In genomic region chr6:88965691-88966090, GRCh38 we compare ENCODE assay signal across 10 cellular contexts.
"Had no signal": no experiment of that assay in that cellular context is flagged by ENCODE, and none has a peak within 500 bp of the region (broad histone marks: within the 10 kb centered on the region; RNA-seq: fewer than 3 reads in every experiment).

No MANE protein-coding gene starts in this region.

- H3K27ac ChIP-seq: colonic mucosa, esophagus squamous epithelium had no signal

- H3K4me3 ChIP-seq: colonic mucosa, esophagus squamous epithelium had no signal

- ATAC-seq: activated naive CD4-positive, alpha-beta T cell treated with anti-CD3 and anti-CD28 coated beads, Interleukin-2, amount 50 U/mL, for 72 hours had no signal

- H3K4me1 ChIP-seq: colonic mucosa had no signal

- H3K9ac ChIP-seq: SK-N-SH had no signal

- H3K9me3 ChIP-seq: colonic mucosa, esophagus squamous epithelium had no signal

- H3K9me3 Mint-ChIP-seq: activated CD4-positive, alpha-beta T cell treated with anti-CD3 and anti-CD28 coated beads, Interleukin-2, amount 10 ng/mL, durations not matched to agents 24 days and 14 days; activated naive CD4-positive, alpha-beta T cell treated with anti-CD3 and anti-CD28 coated beads, Interleukin-2, amount 50 U/mL, for 72 hours had no signal

- H3K4me3 Mint-ChIP-seq: activated B cell treated with CpG ODN at 0.5 μM for 24 hours; activated CD4-positive, alpha-beta T cell treated with anti-CD3 and anti-CD28 coated beads, Interleukin-2, amount 10 ng/mL, durations not matched to agents 24 days and 14 days had no signal

- H3K27me3 ChIP-seq: colonic mucosa, esophagus squamous epithelium had no signal

- H3K4me2 ChIP-seq: SK-N-SH had no signal

- H3K27me3 Mint-ChIP-seq: activated B cell treated with CpG ODN at 0.5 μM for 24 hours had no signal

- DNase-seq: activated B cell treated with CpG ODN at 0.5 μM for 24 hours; activated CD4-positive, alpha-beta T cell treated with anti-CD3 and anti-CD28 coated beads, Interleukin-2, amount 10 ng/mL, durations not matched to agents 24 days and 14 days; activated effector memory CD4-positive, alpha-beta T cell treated with Interleukin-2 at 50 U/mL for 16 hours; colonic mucosa; esophagus squamous epithelium; hippocampal formation; mesendoderm; SK-N-SH; stimulated activated CD4-positive, alpha-beta T cell treated with anti-CD3 and anti-CD28 coated beads, Interleukin-1b, Interleukin-23, amount 100 ng/mL, for 48 hours had no signal

- H3K36me3 ChIP-seq: colonic mucosa, esophagus squamous epithelium had no signal

- H3K27ac Mint-ChIP-seq: activated B cell treated with CpG ODN at 0.5 μM for 24 hours; activated CD4-positive, alpha-beta T cell treated with anti-CD3 and anti-CD28 coated beads, Interleukin-2, amount 10 ng/mL, durations not matched to agents 24 days and 14 days had no signal
